ENCODE assay signal across 8 cellular contexts in genomic region chr17:17751489-17751995, GRCh38.
DNase-seq lines count a peak whose midpoint lies in the region; ATAC-seq and TF ChIP-seq lines count a peak whose summit lies in the region.

No MANE protein-coding gene starts in this region.

- H3K4me1 ChIP-seq in MM.1S (ENCODE audit: low read length) = peaks cover 19% of the 10 kb centered on the region
- peaks cover 24 to 46% of the 10 kb centered on the region in 2 donors for H3K4me1 ChIP-seq in thoracic aorta (ENCODE audit: control insufficient read depth in 1 of 2, low read depth in 2 of 2)

- ATAC-seq in thoracic aorta (ENCODE audit: insufficient number of reproducible peaks, low FRiP score, low read depth) (no peak), HG03439 (IDR thresholded peaks at IDR 0.05; ENCODE audit: unreplicated experiment) (no peak)

- H3K9me2 ChIP-seq in MM.1S (replicated peaks; ENCODE audit: insufficient read depth, low read length) = no peaks in the 10 kb centered on the region

- H3K79me2 ChIP-seq in MM.1S (ENCODE audit: low read length) = peaks cover 38% of the 10 kb centered on the region

- peak overlapping the region; percentile 70 to 89 for H3K4me3 Mint-ChIP-seq in CD14-positive monocyte

- no peaks in the 10 kb centered on the region for H3K9me3 Mint-ChIP-seq in CD14-positive monocyte

- H3K27ac Mint-ChIP-seq in CD14-positive monocyte = peak overlapping the region; percentile 95 to 98 (median 97)

- H2AFZ ChIP-seq in MM.1S (ENCODE audit: low read length) = no peak overlapping the region

- peaks cover 38% of the 10 kb centered on the region for H3K4me1 Mint-ChIP-seq in CD14-positive monocyte

- H3F3A ChIP-seq in MM.1S (ENCODE audit: insufficient read depth, low read length) = no peaks in the 10 kb centered on the region; the same call in 1 of the 2 replicates

- H3K27ac ChIP-seq in MM.1S (ENCODE audit: low read length) (peak overlapping the region; percentile 9; the same call in 1 of the 2 replicates), layer of hippocampus (ENCODE audit: low read depth, low read length) (peak overlapping the region; percentile 81), thoracic aorta (peak overlapping the region; percentile 65 to 73)

- H4K20me1 ChIP-seq in MM.1S (ENCODE audit: insufficient read depth, low read length) = no peaks in the 10 kb centered on the region

- H3K9me3 ChIP-seq in MM.1S (replicated peaks; ENCODE audit: insufficient read depth, low read length) (no peaks in the 10 kb centered on the region), thoracic aorta (no peaks in the 10 kb centered on the region)

- H3K27me3 ChIP-seq in MM.1S (replicated peaks; ENCODE audit: insufficient read depth, low read length) (no peaks in the 10 kb centered on the region), layer of hippocampus (ENCODE audit: control insufficient read depth, insufficient read depth, low read length) (no peaks in the 10 kb centered on the region), thoracic aorta (replicated peaks; ENCODE audit: insufficient read depth) (no peaks in the 10 kb centered on the region)

- peak overlapping the region; percentile 36; the same call in 1 of the 2 replicates for H3K9ac ChIP-seq in MM.1S (ENCODE audit: low read length)

- peak overlapping the region; percentile 49 for H3K4me3 ChIP-seq in MM.1S (ENCODE audit: low read length)
- H3K4me3 ChIP-seq in thoracic aorta = peak overlapping the region; percentile 77

- TF ChIP-seq CTCF in CD14-positive monocyte (IDR thresholded peaks at IDR 0.05) (no peak), MM.1S (IDR thresholded peaks at IDR 0.05; ENCODE audit: low read length) (no peak), thoracic aorta (IDR thresholded peaks at IDR 0.05) (no peak)

- H3K36me3 ChIP-seq in MM.1S (replicated peaks; ENCODE audit: insufficient read depth, low read length) (no peaks in the 10 kb centered on the region), thoracic aorta (no peaks in the 10 kb centered on the region)

- peaks cover 0 to 3% (median 0%) of the 10 kb centered on the region in 3 donors for H3K27me3 Mint-ChIP-seq in CD14-positive monocyte (ENCODE audit: low read depth in 3 of 3)

- DNase-seq in CD14-positive monocyte (ENCODE audit: low spot score) = no peak
- no peak for DNase-seq in MM.1S
- DNase-seq in activated naive CD4-positive, alpha-beta T cell treated with Interleukin-2 at 50 U/mL for 16 hours = peak; percentile 10
- no peak for DNase-seq in thoracic aorta (ENCODE audit: low spot score)
- DNase-seq in NCI-H1105 treated with DMSO at 0.1 percent for 48 hours (lab: John Stamatoyannopoulos, UW) = no peak
- DNase-seq in NCI-H2029 treated with DMSO at 0.1 percent for 48 hours (lab: John Stamatoyannopoulos, UW) = no peak

- intact Hi-C loops in CD14-positive monocyte (cut with micrococcal nuclease) = loop anchor here (5.0 kb wide), 4 partner anchors 54 to 286 kb away; partner anchors contain the start of genes ATPAF2 (in 1 of the 2), GID4 (in 1 of the 2), PEMT (in 1 of the 2) and RAI1 (in 1 of the 2)

- peak overlapping the region; percentile 80 for H3K4me2 ChIP-seq in MM.1S (ENCODE audit: low read depth, low read length)

- peaks cover 0 to 2% of the 10 kb centered on the region in 2 donors for H3K36me3 Mint-ChIP-seq in CD14-positive monocyte

Comparison
In these comparisons a context has a peak if more than half of its experiments do, and no peak if none do; other contexts are left out.
1. H3K27ac ChIP-seq: peak in every context shown above with its lines; median percentile 81 in layer of hippocampus; 69 in thoracic aorta; 9 in MM.1S.